ENCODE assay signal across 8 cellular contexts in genomic region chr6:112043032-112044007, GRCh38.
A peak's percentile ranks its signal among the peaks of the same experiment; 100 is the strongest.
DNase-seq lines count a peak whose midpoint lies in the region; ATAC-seq and TF ChIP-seq lines count a peak whose summit lies in the region.

No MANE protein-coding gene starts in this region.

- DNase-seq in AG09309 (ENCODE audit: low read depth) (peak; percentile 45), NCI-H345 (lab: John Stamatoyannopoulos, UW) (peak; percentile 95), islet precursor cell (peak; percentile 96)
- DNase-seq in activated CD4-positive, CD25-positive, alpha-beta regulatory T cell (lab: John Stamatoyannopoulos, UW), result peak; percentile 74 to 92 (median 83)
- peak; percentile 86 to 92 for DNase-seq in central memory CD8-positive, alpha-beta T cell (ENCODE audit: low spot score in 2 of 2)
- DNase-seq in stimulated activated CD4-positive, alpha-beta T cell treated with anti-CD3 and anti-CD28 coated beads, Interleukin-12 subunit alpha, Interleukin-12 subunit beta, amount 100 ng/mL, for 4 hours, result peak; percentile 84

- peak; percentile 98 for TF ChIP-seq CTCF in AG09309 (IDR thresholded peaks at IDR 0.05; ENCODE audit: control insufficient read depth, insufficient read depth, low read depth, low read length, missing control alignments)

- peak overlapping the region; percentile 53 for H3K4me3 ChIP-seq in AG09309 (ENCODE audit: control insufficient read depth, low read depth, low read length)

- H3K27ac Mint-ChIP-seq in central memory CD8-positive, alpha-beta T cell (ENCODE audit: low read depth), result peak overlapping the region; percentile 96

- no peaks in the 10 kb centered on the region for H3K9me3 Mint-ChIP-seq in central memory CD8-positive, alpha-beta T cell

- H3K4me1 Mint-ChIP-seq in central memory CD8-positive, alpha-beta T cell, result peaks cover 10% of the 10 kb centered on the region

- peak overlapping the region; percentile 94 for H3K4me3 Mint-ChIP-seq in central memory CD8-positive, alpha-beta T cell

- peak; percentile 93 for ATAC-seq in GM19023 (IDR thresholded peaks at IDR 0.05; ENCODE audit: unreplicated experiment)
- ATAC-seq in HG03342 (IDR thresholded peaks at IDR 0.05; ENCODE audit: unreplicated experiment), result peak; percentile 91
- ATAC-seq in central memory CD8-positive, alpha-beta T cell (replicated peaks; ENCODE audit: extremely low read depth, poor library complexity, severe bottlenecking), result peak; percentile 94

- no peaks in the 10 kb centered on the region for H3K27me3 Mint-ChIP-seq in central memory CD8-positive, alpha-beta T cell

- H3K36me3 Mint-ChIP-seq in central memory CD8-positive, alpha-beta T cell (ENCODE audit: insufficient read depth), result peaks cover 3% of the 10 kb centered on the region

Comparison
In these comparisons a context has a peak if more than half of its experiments do, and no peak if none do; other contexts are left out.
1. Peak in every context shown above with its lines: DNase-seq, ATAC-seq and H3K4me3 ChIP-seq.
2. DNase-seq: peak in every context shown above with its lines; median percentile 96 in islet precursor cell; 95 in NCI-H345; 89 in central memory CD8-positive, alpha-beta T cell; 84 in stimulated activated CD4-positive, alpha-beta T cell treated with anti-CD3 and anti-CD28 coated beads, Interleukin-12 subunit alpha, Interleukin-12 subunit beta, amount 100 ng/mL, for 4 hours; 83 in activated CD4-positive, CD25-positive, alpha-beta regulatory T cell; 45 in AG09309.